ENCODE assay signal across 1 cellular context in the genomic region with DNA sequence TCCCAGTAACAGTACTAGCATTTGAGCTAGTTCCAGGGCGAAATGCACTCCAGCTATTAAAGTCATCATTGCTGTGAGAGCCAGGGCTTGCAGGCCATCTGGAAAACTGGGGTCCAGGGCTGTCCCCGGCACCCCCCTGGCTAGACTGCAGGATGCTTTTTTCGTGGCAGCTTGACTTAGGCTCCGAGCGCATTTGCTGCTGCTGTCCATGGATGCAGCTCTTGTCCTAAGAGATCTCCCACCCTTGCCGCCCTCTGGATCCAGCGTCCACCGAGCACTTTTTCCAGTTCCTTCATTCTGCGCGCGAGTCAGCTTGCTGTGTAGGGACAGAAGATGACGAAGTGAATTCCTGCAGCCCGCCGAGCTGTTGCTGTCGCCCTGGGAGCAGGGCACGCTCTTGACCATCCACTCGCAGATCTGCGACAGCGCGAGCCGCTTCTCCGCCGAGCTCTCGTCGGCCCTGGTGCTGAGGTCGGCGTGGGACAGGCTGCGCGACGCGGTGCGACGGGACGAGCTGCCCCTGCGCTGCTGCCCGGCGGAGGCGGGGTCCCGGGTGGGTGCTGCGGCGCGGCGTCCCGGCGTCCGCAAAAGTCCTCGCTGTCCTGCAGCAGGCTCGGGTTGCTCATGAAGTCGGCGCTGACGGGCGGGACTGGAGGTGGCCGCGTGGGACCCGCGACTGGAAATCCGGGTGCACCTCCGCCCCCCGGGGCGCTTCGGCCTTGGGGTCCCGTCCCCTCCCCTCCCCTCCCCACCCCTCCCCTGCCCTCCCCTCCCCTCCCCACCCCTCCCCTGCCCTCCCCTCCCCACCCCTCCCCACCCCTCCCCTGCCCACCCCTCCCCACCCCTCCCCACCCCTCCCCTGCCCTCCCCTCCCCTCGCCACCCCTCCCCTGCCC.
TF ChIP-seq lines count a peak whose summit lies in the region.

No MANE protein-coding gene starts in this region.

TF ChIP-seq in HepG2, 621 proteins besides CTCF, POLR2A, EP300 and RAD21:
- TF ChIP-seq HNRNPK (IDR thresholded peaks at IDR 0.05; ENCODE audit: low read depth, low read length, poor library complexity, severe bottlenecking), result peak; percentile 97
- TF ChIP-seq AHR (CRISPR knock-in tag; IDR thresholded peaks at IDR 0.05), result no peak
- TF ChIP-seq ZNF329 (CRISPR knock-in tag; IDR thresholded peaks at IDR 0.05; ENCODE audit: low read depth), result peak; percentile 91
